Comparison of ENCODE assay signal across 1 cellular context in genomic region chr21:43913928-43914327, GRCh38.
TF ChIP-seq lines count a peak whose summit lies in the region.

No MANE protein-coding gene starts in this region.

TF ChIP-seq in K562, 482 proteins besides CTCF, POLR2A, EP300 and RAD21 (continued from another document and continues in another):
- TF ChIP-seq CLOCK (CRISPR knock-in tag; IDR thresholded peaks at IDR 0.05; ENCODE audit: borderline replicate concordance) (no peak), PHF20 (IDR thresholded peaks at IDR 0.05; ENCODE audit: partially characterized antibody) (no peak), ZNF133 (CRISPR knock-in tag; IDR thresholded peaks at IDR 0.05) (no peak), AFF1 (IDR thresholded peaks at IDR 0.05; ENCODE audit: low read depth in 1 of 2, partially characterized antibody in 2 of 2) (no peak), CREM (IDR thresholded peaks at IDR 0.05; ENCODE audit: low read depth) (peak; percentile 83), DLX4 (CRISPR knock-in tag; IDR thresholded peaks at IDR 0.05) (no peak), CREB1 (IDR thresholded peaks at IDR 0.05) (peak; percentile 69; the same call in 1 of the 2 replicates), CREB1 (CRISPR knock-in tag; IDR thresholded peaks at IDR 0.05) (peak; percentile 77), ZFX (CRISPR knock-in tag; IDR thresholded peaks at IDR 0.05) (no peak), MYBL2 (IDR thresholded peaks at IDR 0.05; ENCODE audit: low read depth) (no peak), MYBL2 (CRISPR knock-in tag; IDR thresholded peaks at IDR 0.05; ENCODE audit: borderline replicate concordance) (no peak), SNRNP70 (optimal IDR thresholded peaks at IDR 0.05; ENCODE audit: low read depth, low read length) (no peak), MEF2A (IDR thresholded peaks at IDR 0.05; ENCODE audit: control insufficient read depth, low read depth, low read length) (peak; percentile 60), ZNF232 (CRISPR knock-in tag; IDR thresholded peaks at IDR 0.05) (no peak), ELF4 (CRISPR knock-in tag; IDR thresholded peaks at IDR 0.05) (no peak), MECOM (CRISPR knock-in tag; IDR thresholded peaks at IDR 0.05) (no peak), CCAR2 (IDR thresholded peaks at IDR 0.05; ENCODE audit: low read depth, low read length) (no peak), BRF1 (IDR thresholded peaks at IDR 0.05; ENCODE audit: borderline replicate concordance, extremely low read depth, insufficient read length) (no peak), HMG20A (CRISPR knock-in tag; conservative IDR thresholded peaks at IDR 0.05) (no peak), HDAC8 (tag; IDR thresholded peaks at IDR 0.05) (no peak), JUND (IDR thresholded peaks at IDR 0.05; ENCODE audit: borderline replicate concordance, low read depth, low read length) (no peak), JUND (tag; IDR thresholded peaks at IDR 0.05; ENCODE audit: borderline replicate concordance, low read depth, low read length) (no peak), MAFK (IDR thresholded peaks at IDR 0.05; ENCODE audit: low read length) (no peak), MCM7 (IDR thresholded peaks at IDR 0.05) (no peak), ZBTB12 (CRISPR knock-in tag; IDR thresholded peaks at IDR 0.05) (peak; percentile 31; the same call in 1 of the 2 replicates), XRCC5 (IDR thresholded peaks at IDR 0.05; ENCODE audit: low read depth, low read length) (no peak), ZNF165 (CRISPR knock-in tag; IDR thresholded peaks at IDR 0.05; ENCODE audit: borderline replicate concordance) (no peak), FOXK1 (CRISPR knock-in tag; IDR thresholded peaks at IDR 0.05; ENCODE audit: borderline replicate concordance) (no peak), LEF1 (IDR thresholded peaks at IDR 0.05) (peak; percentile 63; the same call in 1 of the 2 replicates), ZNF785 (CRISPR knock-in tag; IDR thresholded peaks at IDR 0.05) (no peak), RFX5 (IDR thresholded peaks at IDR 0.05; ENCODE audit: low read depth, low read length) (no peak), CHAMP1 (IDR thresholded peaks at IDR 0.05) (no peak), CBX5 (IDR thresholded peaks at IDR 0.05; ENCODE audit: borderline replicate concordance, low read depth) (no peak), RUNX1 (IDR thresholded peaks at IDR 0.05; ENCODE audit: low read depth) (no peak), FOXP1 (CRISPR knock-in tag; IDR thresholded peaks at IDR 0.05) (no peak), BHLHE40 (IDR thresholded peaks at IDR 0.05; ENCODE audit: low read length) (no peak), TCF7 (IDR thresholded peaks at IDR 0.05; ENCODE audit: borderline replicate concordance) (peak; percentile 72; the same call in 1 of the 2 replicates)
- TF ChIP-seq, protein P1, sequence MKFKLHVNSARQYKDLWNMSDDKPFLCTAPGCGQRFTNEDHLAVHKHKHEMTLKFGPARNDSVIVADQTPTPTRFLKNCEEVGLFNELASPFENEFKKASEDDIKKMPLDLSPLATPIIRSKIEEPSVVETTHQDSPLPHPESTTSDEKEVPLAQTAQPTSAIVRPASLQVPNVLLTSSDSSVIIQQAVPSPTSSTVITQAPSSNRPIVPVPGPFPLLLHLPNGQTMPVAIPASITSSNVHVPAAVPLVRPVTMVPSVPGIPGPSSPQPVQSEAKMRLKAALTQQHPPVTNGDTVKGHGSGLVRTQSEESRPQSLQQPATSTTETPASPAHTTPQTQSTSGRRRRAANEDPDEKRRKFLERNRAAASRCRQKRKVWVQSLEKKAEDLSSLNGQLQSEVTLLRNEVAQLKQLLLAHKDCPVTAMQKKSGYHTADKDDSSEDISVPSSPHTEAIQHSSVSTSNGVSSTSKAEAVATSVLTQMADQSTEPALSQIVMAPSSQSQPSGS (CRISPR knock-in tag; IDR thresholded peaks at IDR 0.05), result no peak
- TF ChIP-seq, protein P2, sequence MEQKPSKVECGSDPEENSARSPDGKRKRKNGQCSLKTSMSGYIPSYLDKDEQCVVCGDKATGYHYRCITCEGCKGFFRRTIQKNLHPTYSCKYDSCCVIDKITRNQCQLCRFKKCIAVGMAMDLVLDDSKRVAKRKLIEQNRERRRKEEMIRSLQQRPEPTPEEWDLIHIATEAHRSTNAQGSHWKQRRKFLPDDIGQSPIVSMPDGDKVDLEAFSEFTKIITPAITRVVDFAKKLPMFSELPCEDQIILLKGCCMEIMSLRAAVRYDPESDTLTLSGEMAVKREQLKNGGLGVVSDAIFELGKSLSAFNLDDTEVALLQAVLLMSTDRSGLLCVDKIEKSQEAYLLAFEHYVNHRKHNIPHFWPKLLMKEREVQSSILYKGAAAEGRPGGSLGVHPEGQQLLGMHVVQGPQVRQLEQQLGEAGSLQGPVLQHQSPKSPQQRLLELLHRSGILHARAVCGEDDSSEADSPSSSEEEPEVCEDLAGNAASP (IDR thresholded peaks at IDR 0.05), result no peak
- TF ChIP-seq, protein P3, sequence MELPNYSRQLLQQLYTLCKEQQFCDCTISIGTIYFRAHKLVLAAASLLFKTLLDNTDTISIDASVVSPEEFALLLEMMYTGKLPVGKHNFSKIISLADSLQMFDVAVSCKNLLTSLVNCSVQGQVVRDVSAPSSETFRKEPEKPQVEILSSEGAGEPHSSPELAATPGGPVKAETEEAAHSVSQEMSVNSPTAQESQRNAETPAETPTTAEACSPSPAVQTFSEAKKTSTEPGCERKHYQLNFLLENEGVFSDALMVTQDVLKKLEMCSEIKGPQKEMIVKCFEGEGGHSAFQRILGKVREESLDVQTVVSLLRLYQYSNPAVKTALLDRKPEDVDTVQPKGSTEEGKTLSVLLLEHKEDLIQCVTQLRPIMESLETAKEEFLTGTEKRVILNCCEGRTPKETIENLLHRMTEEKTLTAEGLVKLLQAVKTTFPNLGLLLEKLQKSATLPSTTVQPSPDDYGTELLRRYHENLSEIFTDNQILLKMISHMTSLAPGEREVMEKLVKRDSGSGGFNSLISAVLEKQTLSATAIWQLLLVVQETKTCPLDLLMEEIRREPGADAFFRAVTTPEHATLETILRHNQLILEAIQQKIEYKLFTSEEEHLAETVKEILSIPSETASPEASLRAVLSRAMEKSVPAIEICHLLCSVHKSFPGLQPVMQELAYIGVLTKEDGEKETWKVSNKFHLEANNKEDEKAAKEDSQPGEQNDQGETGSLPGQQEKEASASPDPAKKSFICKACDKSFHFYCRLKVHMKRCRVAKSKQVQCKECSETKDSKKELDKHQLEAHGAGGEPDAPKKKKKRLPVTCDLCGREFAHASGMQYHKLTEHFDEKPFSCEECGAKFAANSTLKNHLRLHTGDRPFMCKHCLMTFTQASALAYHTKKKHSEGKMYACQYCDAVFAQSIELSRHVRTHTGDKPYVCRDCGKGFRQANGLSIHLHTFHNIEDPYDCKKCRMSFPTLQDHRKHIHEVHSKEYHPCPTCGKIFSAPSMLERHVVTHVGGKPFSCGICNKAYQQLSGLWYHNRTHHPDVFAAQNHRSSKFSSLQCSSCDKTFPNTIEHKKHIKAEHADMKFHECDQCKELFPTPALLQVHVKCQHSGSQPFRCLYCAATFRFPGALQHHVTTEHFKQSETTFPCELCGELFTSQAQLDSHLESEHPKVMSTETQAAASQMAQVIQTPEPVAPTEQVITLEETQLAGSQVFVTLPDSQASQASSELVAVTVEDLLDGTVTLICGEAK (IDR thresholded peaks at IDR 0.05), result no peak
- TF ChIP-seq, protein P3 (CRISPR knock-in tag; IDR thresholded peaks at IDR 0.05), result no peak
